In the genomic region with DNA sequence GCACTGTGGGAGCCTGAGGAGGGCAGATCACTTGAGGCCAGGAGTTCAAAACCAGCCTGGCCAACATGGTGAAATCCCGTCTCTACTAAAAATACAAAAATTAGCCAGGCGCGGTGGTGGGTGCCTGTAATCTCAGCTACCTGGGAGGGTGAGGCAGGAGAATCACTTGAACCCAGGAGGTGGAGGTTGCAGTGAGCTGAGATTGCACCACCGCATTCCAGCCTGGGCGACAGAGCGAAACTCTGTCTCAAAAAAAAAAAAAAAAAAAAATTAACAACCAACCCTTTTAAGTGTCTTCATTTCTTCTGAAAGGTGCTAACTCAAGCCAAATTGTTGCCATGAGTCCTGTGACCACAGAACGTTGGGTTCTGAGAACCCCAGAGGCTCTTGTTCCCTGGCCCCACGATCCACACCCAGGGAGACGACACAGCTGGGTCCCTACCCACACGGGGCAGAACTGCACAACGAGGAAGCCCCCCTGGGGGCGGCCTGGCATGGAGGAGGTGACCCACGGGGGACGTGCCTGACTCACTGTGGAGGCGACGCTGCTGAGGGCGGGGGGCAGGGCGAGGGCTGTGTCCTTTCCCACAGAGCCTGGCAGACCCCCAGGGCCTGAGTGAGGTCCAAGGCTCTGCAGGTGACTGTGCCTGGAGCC, we compare ENCODE assay signal across 11 cellular contexts. TPM values are rescaled to one million over a fixed set of nuclear protein-coding genes. Genes with fewer than 3 reads are reported as not detected.
"Had no signal": no experiment of that assay in that cellular context is flagged by ENCODE, and none has a peak within 500 bp of the region (broad histone marks: within the 10 kb centered on the region; RNA-seq: fewer than 3 reads in every experiment).

No MANE protein-coding gene starts in this region.

RNA-seq across cellular contexts. Expression of a gene that starts 30.8 kb away (rescaled TPM):
- total RNA-seq: activated B cell treated with CpG ODN at 0.5 μM for 24 hours; activated CD4-positive, alpha-beta T cell treated with anti-CD3 and anti-CD28 coated beads for 36 hours; activated naive CD4-positive, alpha-beta T cell treated with anti-CD3 and anti-CD28 coated beads, Interleukin-2, amount 50 U/mL, for 72 hours; activated T-helper 17 cell treated with anti-CD3 and anti-CD28 coated beads, Interleukin-2, amount 50 U/mL, for 72 hours; ascending aorta; left cardiac atrium; naive thymus-derived CD8-positive, alpha-beta T cell; SK-MEL-5; smooth muscle cell; temporal lobe had no signal
- polyA plus RNA-seq: fibroblast of lung; naive thymus-derived CD8-positive, alpha-beta T cell; smooth muscle cell had no signal
